9 cellular contexts compared by ENCODE assay signal in the genomic region with DNA sequence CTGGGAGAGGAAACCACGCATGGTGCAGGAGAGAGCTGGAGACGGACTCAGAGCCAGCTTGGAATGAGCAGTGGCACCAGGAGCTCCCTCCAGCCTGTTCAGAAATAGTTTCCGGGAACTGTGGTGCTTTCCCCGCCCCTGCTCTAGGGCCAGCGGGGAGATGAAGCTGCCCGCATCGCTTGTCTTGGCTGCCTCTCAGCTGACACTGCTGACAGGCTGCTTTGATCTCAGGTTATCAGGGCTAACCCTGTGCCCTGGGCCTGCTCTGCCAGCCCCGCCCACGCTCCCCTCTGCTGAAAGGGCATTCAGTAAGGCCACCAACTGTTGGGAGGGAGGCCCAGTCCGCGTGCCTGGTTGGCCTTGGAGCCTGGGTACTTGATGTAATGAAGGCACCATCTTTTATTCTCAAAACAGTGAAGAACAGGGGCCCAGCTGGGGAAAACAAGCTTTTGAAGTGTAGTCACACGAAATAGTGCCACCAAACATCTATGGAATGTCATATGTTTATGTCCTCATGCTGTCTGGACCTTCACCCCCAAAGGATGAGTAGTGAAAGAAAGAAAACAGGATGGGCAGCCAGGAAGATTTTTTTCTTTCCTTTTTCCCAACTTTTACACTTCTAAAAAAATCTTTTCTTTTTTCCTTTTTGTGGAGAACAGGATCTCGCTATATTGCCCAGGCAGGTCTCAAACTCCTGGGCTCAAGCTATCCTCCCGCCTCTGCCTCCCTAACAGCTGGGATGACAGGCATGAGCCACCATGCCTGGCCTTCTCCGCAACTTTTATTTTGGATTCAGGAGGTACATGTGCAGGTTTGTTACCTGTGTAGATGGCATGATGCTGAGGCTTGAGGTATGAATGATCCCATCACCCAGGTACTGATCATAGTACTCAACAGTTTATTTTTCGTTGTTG.
DNase-seq lines count a peak whose midpoint lies in the region; ATAC-seq and TF ChIP-seq lines count a peak whose summit lies in the region.
"Had no signal": no experiment of that assay in that cellular context is flagged by ENCODE, and none has a peak within 500 bp of the region (broad histone marks: within the 10 kb centered on the region; RNA-seq: fewer than 3 reads in every experiment).

No MANE protein-coding gene starts in this region.

- H3K4me3 ChIP-seq in colonic mucosa (no peak overlapping the region), liver (ENCODE audit: low read depth in 1 of 3, low read length in 3 of 3) (no peak overlapping the region), upper lobe of left lung (no peak overlapping the region)
- H3K4me3 ChIP-seq: PC-9 had no signal

- WGBS in liver: 35% methylated on average over 16 of the region's 16 CpGs
- WGBS in upper lobe of left lung, 2 donors: 42 to 58% methylated on average over 14 of the region's 16 CpGs

- ATAC-seq in upper lobe of left lung (ENCODE audit: low FRiP score in 2 of 2): peak; percentile 45 to 71
- no peak for ATAC-seq in activated CD4-positive, alpha-beta T cell treated with anti-CD3 and anti-CD28 coated beads for 36 hours

- intact Hi-C loops in colonic mucosa (cut with DNase I): no loop called here
- intact Hi-C loops in activated CD4-positive, alpha-beta T cell treated with anti-CD3 and anti-CD28 coated beads for 36 hours (cut with DNase I, micrococcal nuclease): no loop called here

- H3K4me3 Mint-ChIP-seq in HFFc6: no peak overlapping the region
- no peak overlapping the region for H3K4me3 Mint-ChIP-seq in activated CD4-positive, alpha-beta T cell treated with anti-CD3 and anti-CD28 coated beads for 36 hours

- TF ChIP-seq POLR2A in upper lobe of left lung (IDR thresholded peaks at IDR 0.05): no peak

- no peaks in the 10 kb centered on the region for H3K9me3 Mint-ChIP-seq in HFFc6
- no peaks in the 10 kb centered on the region for H3K9me3 Mint-ChIP-seq in activated CD4-positive, alpha-beta T cell treated with anti-CD3 and anti-CD28 coated beads for 36 hours (ENCODE audit: low read depth)

- DNase-seq in HFFc6 (peak; percentile 26), colonic mucosa (peak; percentile 22), upper lobe of left lung (peak; percentile 24 to 68), occipital lobe (lab: John Stamatoyannopoulos, UW) (no peak)
- DNase-seq in activated effector memory CD4-positive, alpha-beta T cell treated with anti-CD3 and anti-CD28 coated beads, Interleukin-2, amount 50 U/mL, for 16 hours: no peak
- no peak for DNase-seq in activated CD4-positive, alpha-beta T cell treated with anti-CD3 and anti-CD28 coated beads for 36 hours
- DNase-seq: NCI-H1092, PC-9 had no signal

- no peak for TF ChIP-seq EP300 in upper lobe of left lung (IDR thresholded peaks at IDR 0.05)

- peaks cover 27% of the 10 kb centered on the region for H3K4me1 Mint-ChIP-seq in HFFc6 (ENCODE audit: low read depth)
- no peaks in the 10 kb centered on the region for H3K4me1 Mint-ChIP-seq in activated CD4-positive, alpha-beta T cell treated with anti-CD3 and anti-CD28 coated beads for 36 hours

- no peaks in the 10 kb centered on the region for H3K9me3 ChIP-seq in colonic mucosa
- no peaks in the 10 kb centered on the region for H3K9me3 ChIP-seq in liver (ENCODE audit: control insufficient read depth in 4 of 4, low read length in 3 of 4)
- no peaks in the 10 kb centered on the region for H3K9me3 ChIP-seq in upper lobe of left lung

- peak; percentile 67 to 73 for TF ChIP-seq RAD21 in liver (IDR thresholded peaks at IDR 0.05)

- H3K27me3 ChIP-seq in colonic mucosa (no peaks in the 10 kb centered on the region), liver (ENCODE audit: control insufficient read depth in 4 of 4, insufficient read depth in 4 of 4, low read length in 3 of 4) (no peaks in the 10 kb centered on the region), upper lobe of left lung (no peaks in the 10 kb centered on the region)

- TF ChIP-seq CTCF in HFFc6 (IDR thresholded peaks at IDR 0.05): no peak
- TF ChIP-seq CTCF in colonic mucosa (IDR thresholded peaks at IDR 0.05): no peak
- peak; percentile 0 for TF ChIP-seq CTCF in liver (IDR thresholded peaks at IDR 0.05; ENCODE audit: low read depth, low read length, missing input control)
- TF ChIP-seq CTCF in upper lobe of left lung (IDR thresholded peaks at IDR 0.05): no peak

- POLR2A ChIA-PET in activated CD4-positive, alpha-beta T cell treated with anti-CD3 and anti-CD28 coated beads for 36 hours (lab: Charles Lee): no interaction called here

- H3K36me3 ChIP-seq in colonic mucosa (no peaks in the 10 kb centered on the region), liver (ENCODE audit: control insufficient read depth in 4 of 4, insufficient read depth in 3 of 4, low read depth in 1 of 4, low read length in 3 of 4) (no peaks in the 10 kb centered on the region), upper lobe of left lung (no peaks in the 10 kb centered on the region)

- no peak overlapping the region for H3K27ac ChIP-seq in colonic mucosa
- peak overlapping the region in 1 of 2 donors; percentile 32 for H3K27ac ChIP-seq in liver (ENCODE audit: low read depth in 1 of 2, low read length in 2 of 2)
- H3K27ac ChIP-seq in upper lobe of left lung: peak overlapping the region in 2 of 4 donors; percentile 19 to 24
- H3K27ac ChIP-seq: PC-9 had no signal

- peaks cover 1% of the 10 kb centered on the region; the same call in 1 of the 2 replicates for H3K27me3 Mint-ChIP-seq in HFFc6 (ENCODE audit: insufficient read depth)
- no peaks in the 10 kb centered on the region for H3K27me3 Mint-ChIP-seq in activated CD4-positive, alpha-beta T cell treated with anti-CD3 and anti-CD28 coated beads for 36 hours

- H3K36me3 Mint-ChIP-seq in HFFc6 (ENCODE audit: low read depth): no peaks in the 10 kb centered on the region; the same call in 1 of the 2 replicates
- H3K36me3 Mint-ChIP-seq in activated CD4-positive, alpha-beta T cell treated with anti-CD3 and anti-CD28 coated beads for 36 hours (ENCODE audit: low read depth): no peaks in the 10 kb centered on the region

- H3K9ac ChIP-seq in colonic mucosa (ENCODE audit: low read depth in 2 of 2, low read length in 2 of 2): no peak overlapping the region
- no peak overlapping the region for H3K9ac ChIP-seq in liver (ENCODE audit: low read depth in 1 of 2, low read length in 2 of 2)

- CTCF ChIA-PET in activated CD4-positive, alpha-beta T cell treated with anti-CD3 and anti-CD28 coated beads for 36 hours (lab: Charles Lee): no interaction called here

- no peaks in the 10 kb centered on the region for H3K4me1 ChIP-seq in colonic mucosa
- H3K4me1 ChIP-seq in liver (ENCODE audit: control insufficient read depth in 4 of 4, insufficient read depth in 4 of 4, low read length in 3 of 4): peaks cover 0 to 2% (median under 1%) of the 10 kb centered on the region in 4 donors
- peaks cover 0 to 6% (median 0%) of the 10 kb centered on the region in 4 donors for H3K4me1 ChIP-seq in upper lobe of left lung

- peak overlapping the region; percentile 81 for H3K27ac Mint-ChIP-seq in HFFc6
- H3K27ac Mint-ChIP-seq in activated CD4-positive, alpha-beta T cell treated with anti-CD3 and anti-CD28 coated beads for 36 hours: no peak overlapping the region

TF ChIP-seq in liver, 16 proteins besides CTCF, POLR2A, EP300 and RAD21 (continues in another document):
- TF ChIP-seq GABPA (IDR thresholded peaks at IDR 0.05 in 1 of 2, conservative IDR thresholded peaks at IDR 0.05 in 1 of 2) (peak in 1 of 2 donors; percentile 58), RXRA (IDR thresholded peaks at IDR 0.05) (peak; percentile 97 to 99), NR2F2 (IDR thresholded peaks at IDR 0.05) (peak; percentile 97), TAF1 (conservative IDR thresholded peaks at IDR 0.05) (peak; percentile 84), HNF4A (conservative IDR thresholded peaks at IDR 0.05) (peak; percentile 88 to 93), JUND (IDR thresholded peaks at IDR 0.05) (peak; percentile 63 to 84), EGR1 (IDR thresholded peaks at IDR 0.05; ENCODE audit: low read depth in 2 of 2) (peak; percentile 100), HNF4G (IDR thresholded peaks at IDR 0.05) (peak; percentile 39), FOXA1 (IDR thresholded peaks at IDR 0.05) (peak; percentile 65)
- TF ChIP-seq, protein P1, sequence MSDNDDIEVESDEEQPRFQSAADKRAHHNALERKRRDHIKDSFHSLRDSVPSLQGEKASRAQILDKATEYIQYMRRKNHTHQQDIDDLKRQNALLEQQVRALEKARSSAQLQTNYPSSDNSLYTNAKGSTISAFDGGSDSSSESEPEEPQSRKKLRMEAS (IDR thresholded peaks at IDR 0.05): peak; percentile 100
- TF ChIP-seq, protein P2, sequence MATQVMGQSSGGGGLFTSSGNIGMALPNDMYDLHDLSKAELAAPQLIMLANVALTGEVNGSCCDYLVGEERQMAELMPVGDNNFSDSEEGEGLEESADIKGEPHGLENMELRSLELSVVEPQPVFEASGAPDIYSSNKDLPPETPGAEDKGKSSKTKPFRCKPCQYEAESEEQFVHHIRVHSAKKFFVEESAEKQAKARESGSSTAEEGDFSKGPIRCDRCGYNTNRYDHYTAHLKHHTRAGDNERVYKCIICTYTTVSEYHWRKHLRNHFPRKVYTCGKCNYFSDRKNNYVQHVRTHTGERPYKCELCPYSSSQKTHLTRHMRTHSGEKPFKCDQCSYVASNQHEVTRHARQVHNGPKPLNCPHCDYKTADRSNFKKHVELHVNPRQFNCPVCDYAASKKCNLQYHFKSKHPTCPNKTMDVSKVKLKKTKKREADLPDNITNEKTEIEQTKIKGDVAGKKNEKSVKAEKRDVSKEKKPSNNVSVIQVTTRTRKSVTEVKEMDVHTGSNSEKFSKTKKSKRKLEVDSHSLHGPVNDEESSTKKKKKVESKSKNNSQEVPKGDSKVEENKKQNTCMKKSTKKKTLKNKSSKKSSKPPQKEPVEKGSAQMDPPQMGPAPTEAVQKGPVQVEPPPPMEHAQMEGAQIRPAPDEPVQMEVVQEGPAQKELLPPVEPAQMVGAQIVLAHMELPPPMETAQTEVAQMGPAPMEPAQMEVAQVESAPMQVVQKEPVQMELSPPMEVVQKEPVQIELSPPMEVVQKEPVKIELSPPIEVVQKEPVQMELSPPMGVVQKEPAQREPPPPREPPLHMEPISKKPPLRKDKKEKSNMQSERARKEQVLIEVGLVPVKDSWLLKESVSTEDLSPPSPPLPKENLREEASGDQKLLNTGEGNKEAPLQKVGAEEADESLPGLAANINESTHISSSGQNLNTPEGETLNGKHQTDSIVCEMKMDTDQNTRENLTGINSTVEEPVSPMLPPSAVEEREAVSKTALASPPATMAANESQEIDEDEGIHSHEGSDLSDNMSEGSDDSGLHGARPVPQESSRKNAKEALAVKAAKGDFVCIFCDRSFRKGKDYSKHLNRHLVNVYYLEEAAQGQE (IDR thresholded peaks at IDR 0.05): peak; percentile 78

Comparison
In these comparisons a context has a peak if more than half of its experiments do, and no peak if none do; other contexts are left out.
1. DNase-seq: peak in HFFc6 (single experiment), colonic mucosa (single experiment) and upper lobe of left lung (2 of 2); none in occipital lobe (single experiment), activated effector memory CD4-positive, alpha-beta T cell treated with anti-CD3 and anti-CD28 coated beads, Interleukin-2, amount 50 U/mL, for 16 hours (single experiment) and activated CD4-positive, alpha-beta T cell treated with anti-CD3 and anti-CD28 coated beads for 36 hours (single experiment).